Comparison of ENCODE assay signal across 20 cellular contexts in genomic region chr1:165109013-165109412, GRCh38.
A peak's percentile ranks its signal among the peaks of the same experiment; 100 is the strongest.
DNase-seq lines count a peak whose midpoint lies in the region; ATAC-seq and TF ChIP-seq lines count a peak whose summit lies in the region.
"Had no signal": no experiment of that assay in that cellular context is flagged by ENCODE, and none has a peak within 500 bp of the region (broad histone marks: within the 10 kb centered on the region; RNA-seq: fewer than 3 reads in every experiment).

No MANE protein-coding gene starts in this region.

- H3K4me1 ChIP-seq in hepatocyte (ENCODE audit: insufficient read depth) (no peaks in the 10 kb centered on the region), tibial nerve (no peaks in the 10 kb centered on the region)
- H3K4me1 ChIP-seq: testis had no signal

- H3K9me3 ChIP-seq in hepatocyte (ENCODE audit: low read depth) (no peaks in the 10 kb centered on the region), tibial nerve (peaks cover 0 to 6% (median 0%) of the 10 kb centered on the region in 4 donors)
- H3K9me3 ChIP-seq: testis had no signal

- no peaks in the 10 kb centered on the region for H3K36me3 ChIP-seq in hepatocyte (replicated peaks; ENCODE audit: insufficient read depth, low read depth)
- H3K36me3 ChIP-seq in tibial nerve = no peaks in the 10 kb centered on the region

- no peaks in the 10 kb centered on the region for H3K79me2 ChIP-seq in hepatocyte

- no peak for TF ChIP-seq POLR2A in tibial nerve (IDR thresholded peaks at IDR 0.05)

- no peak overlapping the region for H3K4me2 ChIP-seq in hepatocyte

- H3K27me3 ChIP-seq in hepatocyte (no peaks in the 10 kb centered on the region), tibial nerve (peaks cover 0 to 7% of the 10 kb centered on the region in 2 donors)
- H3K27me3 ChIP-seq: testis had no signal

- no peak overlapping the region for H3K27ac ChIP-seq in hepatocyte
- H3K27ac ChIP-seq in tibial nerve = no peak overlapping the region
- H3K27ac ChIP-seq: skin epidermis, testis had no signal

- no peak overlapping the region for H3K4me3 ChIP-seq in hepatocyte
- H3K4me3 ChIP-seq in tibial nerve = no peak overlapping the region
- H3K4me3 ChIP-seq: skin epidermis, testis had no signal

- ATAC-seq in GM19455 (IDR thresholded peaks at IDR 0.05; ENCODE audit: unreplicated experiment) = no peak
- ATAC-seq: activated CD8-positive, alpha-beta T cell treated with anti-CD3 and anti-CD28 coated beads, Interleukin-2, amount 10 ng/mL, durations not matched to agents 7 days and 5 days; SK-N-SH treated with all-trans-retinoic acid at 6 μM for 48 hours; stimulated activated memory B cell treated with anti-CD40 and anti-IgM and Interleukin-4, amounts not matched to agents 10 μg/mL and 1 μg/mL and 100 μg/mL, for 72 hours had no signal

- no peak overlapping the region for H2AFZ ChIP-seq in hepatocyte

- H4K20me1 ChIP-seq in hepatocyte (ENCODE audit: insufficient read depth, poor library complexity, severe bottlenecking) = no peaks in the 10 kb centered on the region

- 49% methylated on average over 4 of the region's 4 CpGs for WGBS in hepatocyte (ENCODE audit: low lambda C conversion rate, missing lambda C conversion rate)
- 61 to 80% methylated on average over 1 to 4 of the region's 4 CpGs for WGBS in tibial nerve, 2 donors

- no peak for TF ChIP-seq EP300 in tibial nerve (IDR thresholded peaks at IDR 0.05)

- no peak for TF ChIP-seq CTCF in hepatocyte (IDR thresholded peaks at IDR 0.05; ENCODE audit: poor library complexity)
- TF ChIP-seq CTCF in tibial nerve (IDR thresholded peaks at IDR 0.05) = no peak

- DNase-seq in DMS153 (lab: John Stamatoyannopoulos, UW) (peak; percentile 88), HT-29 (ENCODE audit: low spot score) (peak; percentile 30), NCI-H510A treated with DMSO at 0.1 percent for 48 hours (lab: John Stamatoyannopoulos, UW) (peak; percentile 43), hepatocyte (ENCODE audit: low spot score) (peak; percentile 57), tibial nerve (ENCODE audit: low spot score in 2 of 2) (no peak)
- no peak for DNase-seq in stimulated activated CD4-positive, alpha-beta T cell treated with anti-CD3 and anti-CD28 coated beads, Interleukin-12 subunit alpha, Interleukin-12 subunit beta, amount 100 ng/mL, for 4 hours
- DNase-seq: activated CD4-positive, CD25-positive, alpha-beta regulatory T cell; activated CD8-positive, alpha-beta T cell treated with anti-CD3 and anti-CD28 coated beads, Interleukin-2, amount 10 ng/mL, durations not matched to agents 7 days and 5 days; activated gamma-delta T cell treated with Interleukin-2 at 50 U/mL for 16 hours; CD4-positive, CD25-positive, alpha-beta regulatory T cell; DMS79 treated with DMSO at 0.1 percent for 48 hours; KG1; kidney glomerular epithelial cell; nucleus accumbens; stimulated activated CD4-positive, alpha-beta T cell treated with anti-CD3 and anti-CD28 coated beads, Interleukin-2, amount 100 ng/mL, for 24 hours; testis had no signal

- no peaks in the 10 kb centered on the region for H3K9me2 ChIP-seq in hepatocyte (replicated peaks; ENCODE audit: insufficient read depth)

Comparison
In these comparisons a context has a peak if more than half of its experiments do, and no peak if none do; other contexts are left out.
1. DNase-seq: peak in DMS153 (single experiment), HT-29 (single experiment), NCI-H510A treated with DMSO at 0.1 percent for 48 hours (single experiment) and hepatocyte (single experiment); none in tibial nerve (0 of 2) and stimulated activated CD4-positive, alpha-beta T cell treated with anti-CD3 and anti-CD28 coated beads, Interleukin-12 subunit alpha, Interleukin-12 subunit beta, amount 100 ng/mL, for 4 hours (single experiment).